Comparison of ENCODE assay signal across 3 cellular contexts in genomic region chr16:1762879-1763520, GRCh38.
TF ChIP-seq lines count a peak whose summit lies in the region.

No MANE protein-coding gene starts in this region.

TF ChIP-seq in Ishikawa, 13 proteins besides CTCF, POLR2A, EP300 and RAD21:
- no peak for TF ChIP-seq FOXM1 (IDR thresholded peaks at IDR 0.05; ENCODE audit: borderline replicate concordance, low read depth)
- TF ChIP-seq TEAD4 (IDR thresholded peaks at IDR 0.05) = no peak
- TF ChIP-seq CREB1 (IDR thresholded peaks at IDR 0.05; ENCODE audit: low read depth) = no peak
- TF ChIP-seq CEBPB (IDR thresholded peaks at IDR 0.05) = no peak
- TF ChIP-seq REST (IDR thresholded peaks at IDR 0.05; ENCODE audit: low read depth) = no peak
- TF ChIP-seq TCF12 (IDR thresholded peaks at IDR 0.05; ENCODE audit: low read depth) = 0 out of 2 replicates have a peak, but pooled peaks have one; percentile 16
- peak; percentile 69 for TF ChIP-seq NFIC (IDR thresholded peaks at IDR 0.05)
TF ChIP-seq in Ishikawa: peak in this region for 2.

TF ChIP-seq in WTC11, 78 proteins besides CTCF, POLR2A, EP300 and RAD21 (continues in another document):
- no peak for TF ChIP-seq PREB (CRISPR knock-in tag; IDR thresholded peaks at IDR 0.05; ENCODE audit: borderline replicate concordance)
- TF ChIP-seq ZNF219 (CRISPR knock-in tag; IDR thresholded peaks at IDR 0.05; ENCODE audit: borderline replicate concordance) = no peak
- no peak for TF ChIP-seq ZBTB43 (CRISPR knock-in tag; IDR thresholded peaks at IDR 0.05)
- TF ChIP-seq E2F4 (CRISPR knock-in tag; IDR thresholded peaks at IDR 0.05; ENCODE audit: borderline replicate concordance, low read depth) = no peak
- TF ChIP-seq FOXP4 (CRISPR knock-in tag; IDR thresholded peaks at IDR 0.05) = no peak
- TF ChIP-seq AR (CRISPR knock-in tag; IDR thresholded peaks at IDR 0.05) = no peak
- TF ChIP-seq USF2 (CRISPR knock-in tag; IDR thresholded peaks at IDR 0.05) = no peak
- no peak for TF ChIP-seq ZNF138 (CRISPR knock-in tag; conservative IDR thresholded peaks at IDR 0.05)
- TF ChIP-seq TEAD4 (CRISPR knock-in tag; IDR thresholded peaks at IDR 0.05) = no peak
- TF ChIP-seq TCF7 (CRISPR knock-in tag; IDR thresholded peaks at IDR 0.05; ENCODE audit: low read depth) = no peak
- no peak for TF ChIP-seq HMGA2 (CRISPR knock-in tag; IDR thresholded peaks at IDR 0.05)
- TF ChIP-seq MLX (CRISPR knock-in tag; IDR thresholded peaks at IDR 0.05) = no peak

TF ChIP-seq in HepG2, 621 proteins besides CTCF, POLR2A, EP300 and RAD21:
- TF ChIP-seq NR2F1 (CRISPR knock-in tag; IDR thresholded peaks at IDR 0.05) = 0 out of 4 replicates have a peak, but pooled peaks of 1 of the 2 experiments have one; percentile 16
- no peak for TF ChIP-seq RERE (CRISPR knock-in tag; IDR thresholded peaks at IDR 0.05; ENCODE audit: low read depth)
- no peak for TF ChIP-seq PATZ1 (CRISPR knock-in tag; IDR thresholded peaks at IDR 0.05)
- peak; percentile 37 for TF ChIP-seq AGO2 (optimal IDR thresholded peaks at IDR 0.05; ENCODE audit: low read depth, low read length)
TF ChIP-seq in HepG2: peak in this region for 2.
